ENCODE assay signal across 12 cellular contexts in the genomic region with DNA sequence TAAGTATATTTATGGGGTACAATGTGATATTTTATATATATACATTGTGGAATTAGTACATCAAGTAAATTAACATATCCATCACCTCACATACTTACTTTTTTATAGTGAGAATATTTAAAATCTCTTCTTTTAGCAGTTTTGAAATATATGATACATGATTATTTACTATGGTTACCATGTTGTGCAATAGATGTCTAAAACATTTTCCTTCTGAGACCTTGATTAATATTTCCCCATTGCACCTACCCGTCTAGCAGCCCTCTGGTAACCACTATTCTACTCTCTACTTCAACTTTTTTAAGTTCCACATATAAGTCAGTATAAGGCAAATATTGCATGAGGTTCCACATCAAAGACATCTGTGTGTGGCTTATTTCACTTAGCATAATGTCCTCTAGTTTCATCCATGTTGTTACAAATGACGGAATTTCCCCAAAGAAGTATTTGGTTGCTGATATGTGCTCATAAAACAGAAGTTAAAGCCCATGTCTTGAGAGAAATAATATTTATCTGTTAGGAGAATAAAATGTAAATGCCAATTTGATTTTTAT. TPM values are rescaled to one million over a fixed set of nuclear protein-coding genes. Genes with fewer than 3 reads are reported as not detected.
DNase-seq lines count a peak whose midpoint lies in the region; ATAC-seq and TF ChIP-seq lines count a peak whose summit lies in the region.
"Had no signal": no experiment of that assay in that cellular context is flagged by ENCODE, and none has a peak within 500 bp of the region (broad histone marks: within the 10 kb centered on the region; RNA-seq: fewer than 3 reads in every experiment).

No MANE protein-coding gene starts in this region.

- no peaks in the 10 kb centered on the region for H3K9me3 Mint-ChIP-seq in activated CD8-positive, alpha-beta T cell treated with anti-CD3 and anti-CD28 coated beads for 36 hours
- no peaks in the 10 kb centered on the region for H3K9me3 Mint-ChIP-seq in activated CD8-positive, alpha-beta T cell treated with anti-CD3 and anti-CD28 coated beads, Interleukin-2, amount 10 ng/mL, durations not matched to agents 7 days and 5 days (ENCODE audit: insufficient read depth)
- no peaks in the 10 kb centered on the region for H3K9me3 Mint-ChIP-seq in stimulated activated naive CD8-positive, alpha-beta T cell treated with anti-CD3 and anti-CD28 coated beads, Interleukin-15, amount 100 ng/mL, for 72 hours
- H3K9me3 Mint-ChIP-seq: neural crest cell had no signal

- CTCF ChIA-PET in activated CD8-positive, alpha-beta T cell treated with anti-CD3 and anti-CD28 coated beads for 36 hours (lab: Charles Lee) = interaction anchor here (2.5 kb wide), 1 partner anchor 403 kb away, joined by 8 read pairs; no protein-coding TSS in a partner anchor
- CTCF ChIA-PET in activated CD8-positive, alpha-beta T cell treated with anti-CD3 and anti-CD28 coated beads, Interleukin-2, amount 10 ng/mL, durations not matched to agents 7 days and 5 days (lab: Charles Lee) = interaction anchor here (1.3 to 1.4 kb wide), 2 partner anchors 14 to 406 kb away, joined by 4 read pairs; no protein-coding TSS in a partner anchor

- POLR2A ChIA-PET in activated CD8-positive, alpha-beta T cell treated with anti-CD3 and anti-CD28 coated beads for 36 hours (lab: Charles Lee) = no interaction called here
- POLR2A ChIA-PET in activated CD8-positive, alpha-beta T cell treated with anti-CD3 and anti-CD28 coated beads, Interleukin-2, amount 10 ng/mL, durations not matched to agents 7 days and 5 days (lab: Charles Lee) = no interaction called here

- no peak for DNase-seq in activated CD8-positive, alpha-beta T cell treated with anti-CD3 and anti-CD28 coated beads for 36 hours
- DNase-seq in activated CD8-positive, alpha-beta T cell treated with anti-CD3 and anti-CD28 coated beads, Interleukin-2, amount 10 ng/mL, durations not matched to agents 7 days and 5 days = no peak
- DNase-seq in NOMO-1 treated with dmso at 0.1 percent for 144 hours (lab: John Stamatoyannopoulos, UW; ENCODE audit: unreplicated experiment) (peak; percentile 19), A172 (ENCODE audit: low spot score) (no peak), DMS79 (lab: John Stamatoyannopoulos, UW) (no peak), SHP77 (lab: John Stamatoyannopoulos, UW) (no peak)
- DNase-seq in stimulated activated naive CD8-positive, alpha-beta T cell treated with anti-CD3 and anti-CD28 coated beads, Interleukin-15, amount 100 ng/mL, for 72 hours = no peak
- DNase-seq: left cardiac atrium, NCI-H1694 treated with DMSO at 0.1 percent for 48 hours had no signal

- peaks cover 51% of the 10 kb centered on the region for H3K4me1 Mint-ChIP-seq in activated CD8-positive, alpha-beta T cell treated with anti-CD3 and anti-CD28 coated beads for 36 hours (ENCODE audit: low read depth)
- peaks cover 5% of the 10 kb centered on the region for H3K4me1 Mint-ChIP-seq in activated CD8-positive, alpha-beta T cell treated with anti-CD3 and anti-CD28 coated beads, Interleukin-2, amount 10 ng/mL, durations not matched to agents 7 days and 5 days (ENCODE audit: low read depth)
- H3K4me1 Mint-ChIP-seq in stimulated activated naive CD8-positive, alpha-beta T cell treated with anti-CD3 and anti-CD28 coated beads, Interleukin-15, amount 100 ng/mL, for 72 hours = peaks cover 83% of the 10 kb centered on the region
- H3K4me1 Mint-ChIP-seq: neural crest cell had no signal

- ATAC-seq in activated CD8-positive, alpha-beta T cell treated with anti-CD3 and anti-CD28 coated beads for 36 hours = peak; percentile 66
- ATAC-seq in activated CD8-positive, alpha-beta T cell treated with anti-CD3 and anti-CD28 coated beads, Interleukin-2, amount 10 ng/mL, durations not matched to agents 7 days and 5 days = no peak
- ATAC-seq in HG02884 (IDR thresholded peaks at IDR 0.05; ENCODE audit: unreplicated experiment) = peak; percentile 69
- ATAC-seq in stimulated activated naive CD8-positive, alpha-beta T cell treated with anti-CD3 and anti-CD28 coated beads, Interleukin-15, amount 100 ng/mL, for 72 hours = peak; percentile 96
- ATAC-seq: A549, left cardiac atrium had no signal

- intact Hi-C loops in activated CD8-positive, alpha-beta T cell treated with anti-CD3 and anti-CD28 coated beads for 36 hours (cut with micrococcal nuclease) = loop anchor here (5.0 to 10.0 kb wide), 2 partner anchors 33 to 115 kb away; no protein-coding TSS in a partner anchor

- H3K27ac Mint-ChIP-seq in activated CD8-positive, alpha-beta T cell treated with anti-CD3 and anti-CD28 coated beads for 36 hours = peak overlapping the region; percentile 63
- no peak overlapping the region for H3K27ac Mint-ChIP-seq in activated CD8-positive, alpha-beta T cell treated with anti-CD3 and anti-CD28 coated beads, Interleukin-2, amount 10 ng/mL, durations not matched to agents 7 days and 5 days
- H3K27ac Mint-ChIP-seq in stimulated activated naive CD8-positive, alpha-beta T cell treated with anti-CD3 and anti-CD28 coated beads, Interleukin-15, amount 100 ng/mL, for 72 hours = peak overlapping the region in 1 of 2 donors; percentile 84

- no peak overlapping the region for H3K4me3 Mint-ChIP-seq in activated CD8-positive, alpha-beta T cell treated with anti-CD3 and anti-CD28 coated beads for 36 hours
- no peak overlapping the region for H3K4me3 Mint-ChIP-seq in activated CD8-positive, alpha-beta T cell treated with anti-CD3 and anti-CD28 coated beads, Interleukin-2, amount 10 ng/mL, durations not matched to agents 7 days and 5 days
- H3K4me3 Mint-ChIP-seq in stimulated activated naive CD8-positive, alpha-beta T cell treated with anti-CD3 and anti-CD28 coated beads, Interleukin-15, amount 100 ng/mL, for 72 hours = peak overlapping the region; percentile 10 to 58
- H3K4me3 Mint-ChIP-seq: neural crest cell had no signal

- TF ChIP-seq CTCF in activated CD8-positive, alpha-beta T cell treated with anti-CD3 and anti-CD28 coated beads for 36 hours (IDR thresholded peaks at IDR 0.05) = no peak

- H3K36me3 Mint-ChIP-seq in activated CD8-positive, alpha-beta T cell treated with anti-CD3 and anti-CD28 coated beads for 36 hours (ENCODE audit: low read depth) = peaks cover 47% of the 10 kb centered on the region
- peaks cover 55% of the 10 kb centered on the region for H3K36me3 Mint-ChIP-seq in activated CD8-positive, alpha-beta T cell treated with anti-CD3 and anti-CD28 coated beads, Interleukin-2, amount 10 ng/mL, durations not matched to agents 7 days and 5 days (ENCODE audit: low read depth)

- H3K27me3 Mint-ChIP-seq in activated CD8-positive, alpha-beta T cell treated with anti-CD3 and anti-CD28 coated beads for 36 hours = no peaks in the 10 kb centered on the region
- H3K27me3 Mint-ChIP-seq in activated CD8-positive, alpha-beta T cell treated with anti-CD3 and anti-CD28 coated beads, Interleukin-2, amount 10 ng/mL, durations not matched to agents 7 days and 5 days (ENCODE audit: low read depth) = no peaks in the 10 kb centered on the region
- H3K27me3 Mint-ChIP-seq in stimulated activated naive CD8-positive, alpha-beta T cell treated with anti-CD3 and anti-CD28 coated beads, Interleukin-15, amount 100 ng/mL, for 72 hours = no peaks in the 10 kb centered on the region

RNA-seq across cellular contexts. Expression of a gene that starts 29.6 kb away (rescaled TPM):
- 10 to 100 TPM; 62.1 to 70.6 TPM for total RNA-seq in activated CD8-positive, alpha-beta T cell treated with anti-CD3 and anti-CD28 coated beads for 36 hours
- total RNA-seq in activated CD8-positive, alpha-beta T cell treated with anti-CD3 and anti-CD28 coated beads, Interleukin-2, amount 10 ng/mL, durations not matched to agents 7 days and 5 days = 10 to 100 TPM; 45.3 to 48.1 TPM
- total RNA-seq in A172 (2014; rRNA removed; shearing (Covaris generic)) = 1.8 and 7.5 TPM in 2 replicates

RNA-seq across cellular contexts. Expression of a gene that starts 40.7 kb away (rescaled TPM):
- total RNA-seq in activated CD8-positive, alpha-beta T cell treated with anti-CD3 and anti-CD28 coated beads for 36 hours = 10 to 100 TPM; 20.9 to 21.6 TPM
- 10 to 100 TPM; 25.7 to 29.5 TPM for total RNA-seq in activated CD8-positive, alpha-beta T cell treated with anti-CD3 and anti-CD28 coated beads, Interleukin-2, amount 10 ng/mL, durations not matched to agents 7 days and 5 days
- total RNA-seq in A172 (2014; rRNA removed; shearing (Covaris generic)) = 13.0 and 16.7 TPM in 2 replicates

Comparison
In these comparisons a context has a peak if more than half of its experiments do, and no peak if none do; other contexts are left out.
1. H3K4me3 Mint-ChIP-seq: peak in stimulated activated naive CD8-positive, alpha-beta T cell treated with anti-CD3 and anti-CD28 coated beads, Interleukin-15, amount 100 ng/mL, for 72 hours (2 of 2); none in activated CD8-positive, alpha-beta T cell treated with anti-CD3 and anti-CD28 coated beads for 36 hours (single experiment) and activated CD8-positive, alpha-beta T cell treated with anti-CD3 and anti-CD28 coated beads, Interleukin-2, amount 10 ng/mL, durations not matched to agents 7 days and 5 days (single experiment).